17 cellular contexts compared by ENCODE assay signal in genomic region chr1:902802-903201, GRCh38. TPM values are rescaled to one million over a fixed set of nuclear protein-coding genes. Genes with fewer than 3 reads are reported as not detected.
A peak's percentile ranks its signal among the peaks of the same experiment; 100 is the strongest.
DNase-seq lines count a peak whose midpoint lies in the region; ATAC-seq and TF ChIP-seq lines count a peak whose summit lies in the region.
"Had no signal": no experiment of that assay in that cellular context is flagged by ENCODE, and none has a peak within 500 bp of the region (broad histone marks: within the 10 kb centered on the region; RNA-seq: fewer than 3 reads in every experiment).

No MANE protein-coding gene starts in this region.

- H3K27ac Mint-ChIP-seq in T-helper 17 cell (no peak overlapping the region), type B pancreatic cell (no peak overlapping the region)
- no peak overlapping the region for H3K27ac Mint-ChIP-seq in CD8-positive, alpha-beta memory T cell

- WGBS in right cardiac atrium, result 93% methylated on average over 21 of the region's 21 CpGs
- 93 to 96% (median 94%) methylated on average over 21 of the region's 21 CpGs for WGBS in heart left ventricle, 4 donors

- H3K4me1 ChIP-seq in right cardiac atrium (ENCODE audit: control insufficient read depth, insufficient read depth, low read length) (peaks cover 4% of the 10 kb centered on the region), heart left ventricle (peaks cover 0 to 28% (median 11%) of the 10 kb centered on the region in 12 donors), lower lobe of right lung (peaks cover 23% of the 10 kb centered on the region)
- H3K4me1 ChIP-seq in CD8-positive, alpha-beta memory T cell (ENCODE audit: insufficient read depth, low read length), result peaks cover 7% of the 10 kb centered on the region

- no peak for TF ChIP-seq CTCF in heart left ventricle (IDR thresholded peaks at IDR 0.05)
- TF ChIP-seq CTCF in lower lobe of right lung (IDR thresholded peaks at IDR 0.05), result no peak
- TF ChIP-seq CTCF in type B pancreatic cell (conservative IDR thresholded peaks at IDR 0.05), result no peak

- H3K36me3 ChIP-seq in heart left ventricle (no peaks in the 10 kb centered on the region), lower lobe of right lung (no peaks in the 10 kb centered on the region)
- H3K36me3 ChIP-seq in CD8-positive, alpha-beta memory T cell (ENCODE audit: insufficient read depth, low read length), result no peaks in the 10 kb centered on the region
- H3K36me3 ChIP-seq: BLaER1 treated with 17β-estradiol and CSF1 and Interleukin-3, amounts not matched to agents 10 nM and 100 nM had no signal

- intact Hi-C loops in right cardiac atrium (cut with DNase I), result loop anchor here in 1 of 4 donors (10.0 kb wide), 1 partner anchor 52 kb away; the partner anchor contains the start of gene NOC2L
- intact Hi-C loops in heart left ventricle (cut with DNase I), result loop anchor here in 2 of 10 donors (10.0 kb wide), 2 partner anchors 52 to 62 kb away; partner anchors contain the start of genes KLHL17 (in 1 of the 2), NOC2L (in 1 of the 2) and PLEKHN1 (in 1 of the 2)
- intact Hi-C loops in lower lobe of right lung (cut with DNase I), result no loop called here

- ATAC-seq in right cardiac atrium (no peak), heart left ventricle (no peak), T-helper 17 cell (no peak), lower lobe of right lung (no peak), HG03460 (IDR thresholded peaks at IDR 0.05; ENCODE audit: unreplicated experiment) (no peak), HG03571 (IDR thresholded peaks at IDR 0.05; ENCODE audit: unreplicated experiment) (no peak)
- ATAC-seq: HepG2 had no signal

- H3K27me3 Mint-ChIP-seq in T-helper 17 cell (peaks cover 30% of the 10 kb centered on the region), type B pancreatic cell (peaks cover 34% of the 10 kb centered on the region)
- peaks cover 31 to 51% of the 10 kb centered on the region in 2 donors for H3K27me3 Mint-ChIP-seq in CD8-positive, alpha-beta memory T cell

- POLR2A ChIA-PET in CD8-positive, alpha-beta memory T cell (lab: Charles Lee), result no interaction called here

- no peak overlapping the region for H3K27ac ChIP-seq in right cardiac atrium (ENCODE audit: low read length)
- H3K27ac ChIP-seq in heart left ventricle, result no peak overlapping the region
- H3K27ac ChIP-seq in lower lobe of right lung, result no peak overlapping the region
- no peak overlapping the region for H3K27ac ChIP-seq in CD8-positive, alpha-beta memory T cell (ENCODE audit: low read depth, low read length)
- H3K27ac ChIP-seq: RWPE1 had no signal

- H3K4me3 Mint-ChIP-seq in T-helper 17 cell (peak overlapping the region; percentile 36), type B pancreatic cell (no peak overlapping the region)
- no peak overlapping the region for H3K4me3 Mint-ChIP-seq in CD8-positive, alpha-beta memory T cell

- peaks cover 10% of the 10 kb centered on the region for H3K4me1 Mint-ChIP-seq in T-helper 17 cell
- H3K4me1 Mint-ChIP-seq in type B pancreatic cell (ENCODE audit: unreplicated experiment), result peaks cover 6% of the 10 kb centered on the region
- H3K4me1 Mint-ChIP-seq in CD8-positive, alpha-beta memory T cell, result peaks cover 16 to 28% (median 18%) of the 10 kb centered on the region in 3 donors

- no peak for TF ChIP-seq POLR2A in heart left ventricle (IDR thresholded peaks at IDR 0.05)

- H3K9me3 Mint-ChIP-seq in type B pancreatic cell, result no peaks in the 10 kb centered on the region
- peaks cover 3 to 9% (median 9%) of the 10 kb centered on the region in 5 donors for H3K9me3 Mint-ChIP-seq in CD8-positive, alpha-beta memory T cell

- CTCF ChIA-PET in CD8-positive, alpha-beta memory T cell (lab: Charles Lee), result no interaction called here

- H3K4me3 ChIP-seq in right cardiac atrium (ENCODE audit: low read length) (no peak overlapping the region), heart left ventricle (no peak overlapping the region), lower lobe of right lung (no peak overlapping the region)
- no peak overlapping the region for H3K4me3 ChIP-seq in CD8-positive, alpha-beta memory T cell (ENCODE audit: low read length)
- H3K4me3 ChIP-seq: MG63 had no signal

- DNase-seq in right cardiac atrium, result peak in 2 of 3 donors; percentile 57 to 58
- DNase-seq in heart left ventricle, result no peak
- DNase-seq in T-helper 17 cell, result no peak
- DNase-seq in lower lobe of right lung, result peak; percentile 42
- DNase-seq in type B pancreatic cell (ENCODE audit: extremely low spot score, unreplicated experiment), result peak; percentile 62
- no peak for DNase-seq in CD8-positive, alpha-beta memory T cell
- DNase-seq: EL, MG63, NCI-H1105, NCI-H187, NCI-H446 had no signal

- H3K36me3 Mint-ChIP-seq in T-helper 17 cell (ENCODE audit: low read depth), result no peaks in the 10 kb centered on the region
- H3K36me3 Mint-ChIP-seq in type B pancreatic cell, result no peaks in the 10 kb centered on the region
- peaks cover 0 to 10% (median 3%) of the 10 kb centered on the region in 3 donors for H3K36me3 Mint-ChIP-seq in CD8-positive, alpha-beta memory T cell

- H3K27me3 ChIP-seq in right cardiac atrium (ENCODE audit: control insufficient read depth, insufficient read depth) (no peaks in the 10 kb centered on the region), heart left ventricle (peaks cover 0 to 27% (median 5%) of the 10 kb centered on the region in 9 donors), lower lobe of right lung (ENCODE audit: low read depth) (peaks cover 26% of the 10 kb centered on the region)
- H3K27me3 ChIP-seq in CD8-positive, alpha-beta memory T cell (ENCODE audit: insufficient read depth, low read length, poor library complexity, severe bottlenecking), result peaks cover 17% of the 10 kb centered on the region
- H3K27me3 ChIP-seq: MG63 had no signal

- no peaks in the 10 kb centered on the region for H3K9me3 ChIP-seq in right cardiac atrium (ENCODE audit: control insufficient read depth, low read length)
- no peaks in the 10 kb centered on the region for H3K9me3 ChIP-seq in heart left ventricle
- H3K9me3 ChIP-seq in T-helper 17 cell (ENCODE audit: control insufficient read depth, low read length, poor library complexity, severe bottlenecking), result no peaks in the 10 kb centered on the region
- H3K9me3 ChIP-seq in lower lobe of right lung, result no peaks in the 10 kb centered on the region
- H3K9me3 ChIP-seq in CD8-positive, alpha-beta memory T cell (ENCODE audit: low read length), result no peaks in the 10 kb centered on the region
- H3K9me3 ChIP-seq: MG63 had no signal

RNA-seq across cellular contexts. Expression of gene SAMD11, which starts 20.9 kb away (rescaled TPM):
- 10 to 100 TPM in 3 of 4 donors, 1 to 10 TPM in 1; 6.9 to 27.2 (median 11.4) TPM for total RNA-seq in right cardiac atrium
- 7.8 TPM for polyA plus RNA-seq in right cardiac atrium
- total RNA-seq in heart left ventricle, result 1 to 10 TPM in 4 of 9 donors, under 1 TPM in 5; 0.38 to 3.2 (median 0.96) TPM
- 1 to 10 TPM in 1 of 2 donors, under 1 TPM in 1; 0.54 to 1.3 TPM for polyA plus RNA-seq in heart left ventricle
- not detected for total RNA-seq in T-helper 17 cell
- 2.2 TPM for total RNA-seq in lower lobe of right lung
- total RNA-seq in type B pancreatic cell (ENCODE audit: low replicate concordance), result 13.1 and 50.5 TPM in 2 replicates
- not detected for total RNA-seq in CD8-positive, alpha-beta memory T cell
- 0.20 TPM for polyA plus RNA-seq in CD8-positive, alpha-beta memory T cell
- total RNA-seq: SK-MEL-5 had no signal
- polyA plus RNA-seq: HepG2 had no signal

RNA-seq across cellular contexts. Expression of gene NOC2L, which starts 56.3 kb away (rescaled TPM):
- total RNA-seq in right cardiac atrium (10 to 100 TPM; 43.6 to 48.6 (median 45.5) TPM), heart left ventricle (10 to 100 TPM; 36.0 to 63.6 (median 43.3) TPM), T-helper 17 cell (10 to 100 TPM; 45.2 to 51.7 TPM), lower lobe of right lung (46.5 TPM), type B pancreatic cell (ENCODE audit: low replicate concordance) (75.1 and 87.2 TPM in 2 replicates)
- polyA plus RNA-seq in right cardiac atrium (44.3 TPM), heart left ventricle (10 to 100 TPM; 55.1 to 85.3 TPM)
- 100 to 1,000 TPM; 175 to 187 TPM for total RNA-seq in CD8-positive, alpha-beta memory T cell
- 72.3 TPM for polyA plus RNA-seq in CD8-positive, alpha-beta memory T cell

RNA-seq across cellular contexts. Expression of gene KLHL17, which starts 57.6 kb away (rescaled TPM):
- total RNA-seq in right cardiac atrium, result 1 to 10 TPM; 5.0 to 9.7 (median 6.6) TPM
- polyA plus RNA-seq in right cardiac atrium, result 5.3 TPM
- 1 to 10 TPM; 1.6 to 6.8 (median 4.7) TPM for total RNA-seq in heart left ventricle
- polyA plus RNA-seq in heart left ventricle, result 1 to 10 TPM; 5.4 to 5.5 TPM
- 10 to 100 TPM; 16.1 to 16.6 TPM for total RNA-seq in T-helper 17 cell
- total RNA-seq in lower lobe of right lung, result 17.0 TPM
- total RNA-seq in type B pancreatic cell (ENCODE audit: low replicate concordance), result 31.5 and 42.2 TPM in 2 replicates
- 10 to 100 TPM; 27.6 to 28.6 TPM for total RNA-seq in CD8-positive, alpha-beta memory T cell
- 1.4 TPM for polyA plus RNA-seq in CD8-positive, alpha-beta memory T cell

Comparison
In these comparisons a context has a peak if more than half of its experiments do, and no peak if none do; other contexts are left out.
1. DNase-seq: peak in right cardiac atrium (2 of 3), lower lobe of right lung (single experiment) and type B pancreatic cell (single experiment); none in heart left ventricle (0 of 5), T-helper 17 cell (0 of 3) and CD8-positive, alpha-beta memory T cell (0 of 5).